In the genomic region with DNA sequence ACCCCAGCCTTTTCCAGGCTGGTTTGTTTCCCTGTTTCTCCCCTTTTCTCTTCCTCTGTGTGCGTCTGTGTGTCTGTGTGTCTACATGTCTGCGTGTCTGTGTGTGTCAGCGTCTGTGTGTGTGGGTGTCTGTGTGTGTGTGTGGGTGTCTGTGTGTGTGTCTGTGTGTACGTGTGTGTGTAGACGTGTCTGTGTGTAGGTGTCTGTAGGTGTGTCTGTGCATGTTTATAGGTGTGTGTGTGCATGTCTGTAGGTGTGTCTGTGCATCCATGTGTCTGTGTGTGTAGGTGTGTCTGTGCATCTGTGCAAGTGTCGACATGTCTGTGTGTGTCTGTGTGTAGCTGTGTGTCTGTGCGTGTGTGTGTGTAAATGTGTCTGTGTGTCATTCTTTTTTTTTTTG, we compare ENCODE assay signal across 1 cellular context.
TF ChIP-seq lines count a peak whose summit lies in the region.

No MANE protein-coding gene starts in this region.

TF ChIP-seq in GM12878, 131 proteins besides CTCF, POLR2A, EP300 and RAD21:
- TF ChIP-seq RFX5 (IDR thresholded peaks at IDR 0.05; ENCODE audit: low read depth, low read length) (no peak), BCL3 (IDR thresholded peaks at IDR 0.05; ENCODE audit: borderline replicate concordance, insufficient read depth, low read depth, low read length, poor library complexity, severe bottlenecking) (peak; percentile 24)
